ENCODE assay signal across 8 cellular contexts in the genomic region with DNA sequence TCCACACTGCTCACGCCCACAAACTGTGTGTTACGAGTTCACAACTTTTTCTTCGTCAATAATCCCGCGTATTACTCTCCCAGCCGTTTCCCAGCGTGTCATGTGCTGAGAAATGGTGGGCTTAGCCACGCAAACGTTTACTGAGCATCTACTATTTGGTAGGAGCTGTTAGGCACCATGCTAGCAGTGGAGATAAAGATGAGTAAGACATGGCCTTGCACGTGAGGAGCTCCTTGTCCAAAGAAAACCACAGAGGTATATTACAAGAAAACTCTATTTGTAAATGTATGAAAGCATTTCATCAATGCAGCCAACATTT. TPM values are rescaled to one million over a fixed set of nuclear protein-coding genes. Genes with fewer than 3 reads are reported as not detected.
A peak's percentile ranks its signal among the peaks of the same experiment; 100 is the strongest.
DNase-seq lines count a peak whose midpoint lies in the region; ATAC-seq and TF ChIP-seq lines count a peak whose summit lies in the region.

No MANE protein-coding gene starts in this region.

- in situ Hi-C loops in astrocyte of the spinal cord (cut with HindIII; ENCODE audit: low sequenced_read_pairs) = no loop called here

- ATAC-seq in heart right ventricle = no peak
- no peak for ATAC-seq in Right ventricle myocardium superior (ENCODE audit: poor library complexity)
- ATAC-seq in lower lobe of right lung = no peak
- ATAC-seq in GM18873 (IDR thresholded peaks at IDR 0.05; ENCODE audit: low FRiP score, unreplicated experiment) = no peak

- peaks cover 0 to 26% (median 8%) of the 10 kb centered on the region in 9 donors for H3K36me3 ChIP-seq in heart right ventricle
- H3K36me3 ChIP-seq in lower lobe of right lung = peaks cover 24% of the 10 kb centered on the region
- H3K36me3 ChIP-seq in urinary bladder (ENCODE audit: insufficient read depth) = no peaks in the 10 kb centered on the region

- H3K27ac ChIP-seq in heart right ventricle (peak overlapping the region; percentile 83 to 97 (median 94)), lower lobe of right lung (peak overlapping the region; percentile 96), urinary bladder (ENCODE audit: low read depth) (peak overlapping the region; percentile 91)

- DNase-seq in heart right ventricle = no peak
- no peak for DNase-seq in Right ventricle myocardium superior
- no peak for DNase-seq in astrocyte of the spinal cord (ENCODE audit: low read depth, low spot score)
- DNase-seq in lower lobe of right lung = no peak
- no peak for DNase-seq in KG1 (lab: John Stamatoyannopoulos, UW)
- no peak for DNase-seq in amniotic stem cell (lab: John Stamatoyannopoulos, UW)

- 19% methylated on average over 10 of the region's 10 CpGs for WGBS in heart right ventricle, 2 donors
- WGBS in urinary bladder = 13% methylated on average over 10 of the region's 10 CpGs

- TF ChIP-seq CTCF in heart right ventricle (IDR thresholded peaks at IDR 0.05) (no peak), astrocyte of the spinal cord (IDR thresholded peaks at IDR 0.05; ENCODE audit: low read depth, low read length) (no peak), lower lobe of right lung (IDR thresholded peaks at IDR 0.05) (no peak)

- no peaks in the 10 kb centered on the region for H3K9me3 ChIP-seq in heart right ventricle
- H3K9me3 ChIP-seq in lower lobe of right lung = no peaks in the 10 kb centered on the region

- H3K27me3 ChIP-seq in heart right ventricle = peaks cover 0 to 4% (median 0%) of the 10 kb centered on the region in 7 donors
- no peaks in the 10 kb centered on the region for H3K27me3 ChIP-seq in lower lobe of right lung (ENCODE audit: low read depth)

- intact Hi-C loops in heart right ventricle (cut with DNase I) (loop anchor here in 1 of 10 donors (10.0 kb wide), 1 partner anchor 296 kb away; a partner anchor contains a TSS), Right ventricle myocardium superior (cut with DNase I) (no loop called here), lower lobe of right lung (cut with DNase I) (no loop called here)

- H3K4me1 ChIP-seq in heart right ventricle = peaks cover 0 to 24% (median 18%) of the 10 kb centered on the region in 9 donors
- peaks cover 21% of the 10 kb centered on the region for H3K4me1 ChIP-seq in lower lobe of right lung
- no peaks in the 10 kb centered on the region for H3K4me1 ChIP-seq in urinary bladder (ENCODE audit: insufficient read depth)

- H3K4me3 ChIP-seq in heart right ventricle (peak overlapping the region; percentile 61 to 94 (median 86)), astrocyte of the spinal cord (ENCODE audit: low read depth, low read length) (peak overlapping the region; percentile 81), lower lobe of right lung (peak overlapping the region; percentile 81), urinary bladder (ENCODE audit: low read depth, low read length) (peak overlapping the region; percentile 84)

RNA-seq across cellular contexts. Expression of a gene that starts 0.8 kb away (rescaled TPM):
- total RNA-seq in heart right ventricle = 10 to 100 TPM in 8 of 10 donors, 1 to 10 TPM in 2; 8.3 to 13.1 (median 10.6) TPM
- 10 to 100 TPM; 13.5 to 18.2 TPM for polyA plus RNA-seq in heart right ventricle
- 7.7 TPM for total RNA-seq in Right ventricle myocardium superior
- total RNA-seq in lower lobe of right lung = 29.2 TPM
- total RNA-seq in urinary bladder = 33.0 TPM
- 31.3 TPM for polyA plus RNA-seq in urinary bladder

RNA-seq across cellular contexts. Expression of a gene that starts 22.1 kb away (rescaled TPM):
- total RNA-seq in heart right ventricle = not detected
- polyA plus RNA-seq in heart right ventricle = not detected
- not detected for total RNA-seq in Right ventricle myocardium superior
- not detected for total RNA-seq in lower lobe of right lung
- not detected for total RNA-seq in urinary bladder
- not detected for polyA plus RNA-seq in urinary bladder

RNA-seq across cellular contexts. Expression of a gene that starts 41.1 kb away (rescaled TPM):
- total RNA-seq in heart right ventricle (10 to 100 TPM in 8 of 10 donors, 1 to 10 TPM in 2; 7.6 to 16.2 (median 11.6) TPM), Right ventricle myocardium superior (8.6 TPM), lower lobe of right lung (18.0 TPM), urinary bladder (9.1 TPM)
- polyA plus RNA-seq in heart right ventricle (10 to 100 TPM; 13.3 to 20.6 TPM), urinary bladder (14.2 TPM)

RNA-seq across cellular contexts. Expression of a gene that starts 41.2 kb away (rescaled TPM):
- total RNA-seq in heart right ventricle = 1 to 10 TPM; 2.1 to 6.0 (median 4.6) TPM
- 1 to 10 TPM; 2.1 TPM for polyA plus RNA-seq in heart right ventricle
- 4.1 TPM for total RNA-seq in Right ventricle myocardium superior
- total RNA-seq in lower lobe of right lung = 4.9 TPM
- 8.2 TPM for total RNA-seq in urinary bladder
- polyA plus RNA-seq in urinary bladder = 5.9 TPM
